Comparison of ENCODE assay signal across 19 cellular contexts in the genomic region with DNA sequence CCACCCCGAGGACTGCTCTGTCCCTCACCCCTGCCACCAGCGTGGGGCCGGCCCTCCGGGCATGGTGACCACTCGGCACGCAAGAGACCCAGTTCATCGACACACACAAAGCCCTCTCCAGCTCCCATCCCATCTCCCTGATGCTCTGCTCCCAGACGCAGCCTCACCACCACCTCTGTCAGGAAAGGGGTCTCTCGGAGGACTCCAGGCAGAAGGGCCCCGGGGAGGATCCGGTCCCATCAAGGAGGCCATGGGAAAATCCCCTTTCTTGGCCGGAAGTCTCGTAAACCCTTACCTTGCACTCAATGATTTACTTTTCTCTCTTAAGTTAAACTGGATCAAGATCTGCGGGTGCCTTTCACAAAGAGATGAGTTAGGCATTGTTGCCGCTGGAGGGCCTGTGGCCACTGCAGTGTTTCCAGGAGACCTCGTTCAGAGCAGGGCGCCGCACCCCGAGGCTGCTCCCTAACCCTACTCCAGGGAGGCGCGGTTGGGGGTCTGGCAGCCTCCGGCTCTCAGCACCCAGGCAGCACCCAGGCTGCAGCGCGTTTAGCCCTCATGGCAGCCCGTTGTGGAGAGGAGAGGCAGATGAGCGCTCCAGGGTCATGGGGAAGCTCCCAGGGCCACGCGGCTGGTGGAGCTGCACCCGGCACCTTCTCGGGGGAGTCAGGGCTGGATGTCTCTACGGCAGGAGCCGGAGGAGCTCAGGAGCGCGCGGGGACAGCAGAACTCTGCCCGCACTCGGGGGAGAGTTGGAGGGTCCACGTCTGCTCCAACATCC. TPM values are rescaled to one million over a fixed set of nuclear protein-coding genes. Genes with fewer than 3 reads are reported as not detected.
DNase-seq lines count a peak whose midpoint lies in the region; ATAC-seq, FAIRE-seq and TF ChIP-seq lines count a peak whose summit lies in the region.
"Had no signal": no experiment of that assay in that cellular context is flagged by ENCODE, and none has a peak within 500 bp of the region (broad histone marks: within the 10 kb centered on the region; RNA-seq: fewer than 3 reads in every experiment).

No MANE protein-coding gene starts in this region.

- 14% methylated on average over 37 of the region's 38 CpGs for WGBS in K562 (ENCODE audit: insufficient coverage, low coverage, missing lambda C conversion rate)
- 23 to 33% (median 29%) methylated on average over 38 of the region's 38 CpGs for WGBS in ovary, 3 donors

- in situ Hi-C loops in ACHN (cut with HindIII; ENCODE audit: low pct_ligation_motif_present, low pct_unique_long_range_greater_than_20kb, low sequenced_read_pairs), result no loop called here
- in situ Hi-C loops in K562 (cut with MboI), result no loop called here

- no peaks in the 10 kb centered on the region for H3K36me3 ChIP-seq in K562 (ENCODE audit: control insufficient read depth, insufficient read depth, low read length)
- no peaks in the 10 kb centered on the region for H3K36me3 ChIP-seq in lower lobe of right lung
- H3K36me3 ChIP-seq in ovary, result no peaks in the 10 kb centered on the region

- H3K4me1 ChIP-seq in K562 (replicated peaks in 1 of 2; ENCODE audit: control insufficient read depth in 2 of 2, insufficient read depth in 2 of 2, low read length in 2 of 2), result peaks cover 4 to 41% of the 10 kb centered on the region in 2 experiments; a peak in 4 of 5 replicates
- H3K4me1 ChIP-seq in lower lobe of right lung, result no peaks in the 10 kb centered on the region
- H3K4me1 ChIP-seq in ovary (ENCODE audit: insufficient read depth), result no peaks in the 10 kb centered on the region

- H3K4me2 ChIP-seq in K562 (ENCODE audit: insufficient read depth, low read length), result no peak overlapping the region
- H3K4me2 ChIP-seq: smooth muscle cell had no signal

- peak in 2 of 3 experiments; percentile 2 to 14; a peak in 1 of 6 replicates for TF ChIP-seq CTCF in K562 (IDR thresholded peaks at IDR 0.05 in 2 of 3, conservative IDR thresholded peaks at IDR 0.05 in 1 of 3; ENCODE audit: insufficient read depth in 2 of 3, low read depth in 1 of 3, low read length in 3 of 3)
- TF ChIP-seq CTCF in lower lobe of right lung (IDR thresholded peaks at IDR 0.05), result no peak
- no peak for TF ChIP-seq CTCF in ovary (IDR thresholded peaks at IDR 0.05)

- no peak for TF ChIP-seq EP300 in K562 (IDR thresholded peaks at IDR 0.05; ENCODE audit: low read length)
- TF ChIP-seq EP300 in ovary (IDR thresholded peaks at IDR 0.05), result no peak

- H3K27me3 ChIP-seq in K562 (ENCODE audit: control insufficient read depth in 2 of 2, insufficient read depth in 2 of 2, low read length in 2 of 2) (peaks cover 26 to 53% of the 10 kb centered on the region in 2 experiments), lower lobe of right lung (ENCODE audit: low read depth) (peaks cover 24% of the 10 kb centered on the region), ovary (no peaks in the 10 kb centered on the region)

- no peak for FAIRE-seq in H54 (lab: Jason Lieb, UNC)
- FAIRE-seq in K562 (lab: Jason Lieb, UNC), result no peak
- FAIRE-seq: colon had no signal

- H3K27ac ChIP-seq in K562 (ENCODE audit: extremely low read depth, low read depth, low read length) (no peak overlapping the region), lower lobe of right lung (no peak overlapping the region), ovary (no peak overlapping the region)

- no peaks in the 10 kb centered on the region for H3K79me2 ChIP-seq in K562 (ENCODE audit: control insufficient read depth, insufficient read depth, low read length)

- no peak overlapping the region for H2AFZ ChIP-seq in K562 (ENCODE audit: low read depth, low read length)

- BruUV-seq in K562 (replicated peaks; lab: Mats Ljungman, UMichigan), result no TSS peak

- POLR2A ChIA-PET in K562 (lab: Yijun Ruan, JAX), result interaction anchor here (0.6 kb wide), 1 partner anchor 14 kb away, joined by 3 read pairs; no protein-coding TSS in a partner anchor

- peak; percentile 59 for ATAC-seq in K562
- peak; percentile 20 to 37 for ATAC-seq in lower lobe of right lung
- no peak for ATAC-seq in Right ventricle myocardium superior (ENCODE audit: poor library complexity)
- ATAC-seq: activated T-cell treated with anti-CD3 and anti-CD28 coated beads, Interleukin-2, amount 50 U/mL, for 72 hours; mucosa of descending colon had no signal

- TF ChIP-seq RAD21 in K562 (CRISPR knock-in tag; conservative IDR thresholded peaks at IDR 0.05 in 1 of 2, IDR thresholded peaks at IDR 0.05 in 1 of 2), result no peak

- no peaks in the 10 kb centered on the region; the same call in 1 of the 2 replicates for H4K20me1 ChIP-seq in K562 (replicated peaks; ENCODE audit: control insufficient read depth, insufficient read depth, low read length)

- intact Hi-C loops in K562 (cut with micrococcal nuclease), result no loop called here
- intact Hi-C loops in lower lobe of right lung (cut with DNase I), result no loop called here
- intact Hi-C loops in Right ventricle myocardium superior (cut with DNase I), result no loop called here
- intact Hi-C loops in ovary (cut with DNase I), result loop anchor here in 1 of 4 donors (10.0 kb wide), 1 partner anchor 63 kb away; no protein-coding TSS in a partner anchor

- H3K9me3 ChIP-seq in K562 (replicated peaks; ENCODE audit: control insufficient read depth, insufficient read depth, low read depth, low read length) (no peaks in the 10 kb centered on the region), lower lobe of right lung (no peaks in the 10 kb centered on the region), ovary (no peaks in the 10 kb centered on the region)
- H3K9me3 ChIP-seq: mucosa of descending colon had no signal

- H3K9ac ChIP-seq in K562 (ENCODE audit: insufficient read depth in 1 of 2, low read depth in 2 of 2, low read length in 2 of 2), result peak overlapping the region in 1 of 2 experiments; percentile 52; a peak in 1 of 4 replicates

- DNase-seq in ACHN (peak; percentile 17), H54 (ENCODE audit: insufficient read length, low spot score) (peak; percentile 40), K562 (ENCODE audit: extremely low read depth in 1 of 4, low spot score in 3 of 4) (no peak), lower lobe of right lung (no peak), Right ventricle myocardium superior (no peak), ovary (no peak), DMS 273 treated with DMSO at 0.1 percent for 48 hours (lab: John Stamatoyannopoulos, UW) (no peak)
- DNase-seq in central memory CD4-positive, alpha-beta T cell, result no peak
- DNase-seq: activated CD4-positive, alpha-beta T cell treated with anti-CD3 and anti-CD28 coated beads, Interleukin-2, amount 50 U/mL, for 1 hour; activated T-cell treated with anti-CD3 and anti-CD28 coated beads, Interleukin-2, amount 50 U/mL, for 72 hours; C1 segment of cervical spinal cord; islet precursor cell; mucosa of descending colon; NCI-H774; stimulated activated naive CD4-positive, alpha-beta T cell treated with Interleukin-2 at 50 U/mL for 16 hours had no signal

- TF ChIP-seq POLR2A in H54 (IDR thresholded peaks at IDR 0.05; ENCODE audit: low read depth, low read length), result no peak
- TF ChIP-seq POLR2A in K562 (conservative IDR thresholded peaks at IDR 0.05), result no peak
- no peak for TF ChIP-seq POLR2A in ovary (IDR thresholded peaks at IDR 0.05)

- no peaks in the 10 kb centered on the region for H3K9me1 ChIP-seq in K562 (ENCODE audit: control insufficient read depth, insufficient read depth, low read length)

- CTCF ChIA-PET in K562 (lab: Yijun Ruan, JAX; ENCODE audit: low intra/inter-chr PET ratio), result no interaction called here

- H3K4me3 ChIP-seq in K562, result no peak overlapping the region
- H3K4me3 ChIP-seq in lower lobe of right lung, result no peak overlapping the region
- H3K4me3 ChIP-seq in ovary, result no peak overlapping the region
- H3K4me3 ChIP-seq: mucosa of descending colon, smooth muscle cell had no signal

RNA-seq across cellular contexts. Expression of gene C2CD4C, which starts 31.0 kb away (rescaled TPM):
- 0.25 and 0.49 TPM in 2 replicates for total RNA-seq in K562 (2011; cell fraction: chromatin; rRNA removed; ENCODE audit: low replicate concordance)
- total RNA-seq in K562 (2011; cell fraction: nucleolus; rRNA removed), result 0.13 and 0.67 TPM in 2 replicates
- 0.15 TPM in 2 replicates for total RNA-seq in K562 (2011; cell fraction: nucleoplasm; rRNA removed)
- total RNA-seq in K562 (2014; rRNA removed), result not detected in 2 replicates
- not detected in 2 replicates for total RNA-seq in K562 (2014; rRNA removed; fragmentation: Illumina TruSeq; extraction: Trizol)
- total RNA-seq in K562 (2015; rRNA removed; fragmentation: Illumina TruSeq; extraction: Trizol), result not detected in 2 replicates
- total RNA-seq in K562 (2021), result not detected in 2 replicates
- polyA plus RNA-seq in K562 (2011; rRNA removed), result 0.01 and 0.07 TPM in 2 replicates
- 0.04 and 0.10 TPM in 2 replicates for polyA plus RNA-seq in K562 (2011; cell fraction: cytosol; rRNA removed)
- 0.44 and 0.68 TPM in 2 replicates for polyA plus RNA-seq in K562 (2011; cell fraction: nucleus; rRNA removed)
- not detected in 2 replicates for polyA plus RNA-seq in K562 (2012)
- polyA plus RNA-seq in K562 (2014; fragmentation: Illumina TruSeq; extraction: Trizol), result not detected in 2 replicates
- polyA plus RNA-seq in K562 (2014; fragmentation: Nextera tagmentation; extraction: Ambion mirVana), result not detected
- 0.07 and 0.16 TPM in 2 replicates for polyA plus RNA-seq in K562 (2014; rRNA removed)
- not detected in 2 replicates for polyA minus RNA-seq in K562 (2011; rRNA and poly(A)+ RNA removed)
- polyA minus RNA-seq in K562 (2011; cell fraction: cytosol; rRNA and poly(A)+ RNA removed), result not detected in 2 replicates
- polyA minus RNA-seq in K562 (2011; cell fraction: nucleus; rRNA and poly(A)+ RNA removed), result 0.13 TPM in 1 of 2 replicates, not detected in the other
- 2.2 TPM for total RNA-seq in lower lobe of right lung
- 1.7 TPM for total RNA-seq in Right ventricle myocardium superior
- total RNA-seq in ovary, result 1 to 10 TPM in 2 of 7 donors, under 1 TPM in 3, not detected in 2; 0.24 to 2.3 (median 0.55) TPM
- under 1 TPM in 1 of 2 donors, not detected in 1; 0.12 TPM for polyA plus RNA-seq in ovary
- total RNA-seq: Daoy, RPMI7951 had no signal

RNA-seq across cellular contexts. Expression of gene MIER2, which starts 33.4 kb away (rescaled TPM):
- 96.1 and 210 TPM in 2 replicates for total RNA-seq in K562 (2011; cell fraction: chromatin; rRNA removed; ENCODE audit: low replicate concordance)
- 97.7 and 120 TPM in 2 replicates for total RNA-seq in K562 (2011; cell fraction: nucleolus; rRNA removed)
- total RNA-seq in K562 (2011; cell fraction: nucleoplasm; rRNA removed), result 88.2 and 108 TPM in 2 replicates
- total RNA-seq in K562 (2014; rRNA removed), result 18.0 and 23.8 TPM in 2 replicates
- 11.4 and 13.7 TPM in 2 replicates for total RNA-seq in K562 (2014; rRNA removed; fragmentation: Illumina TruSeq; extraction: Trizol)
- total RNA-seq in K562 (2015; rRNA removed; fragmentation: Illumina TruSeq; extraction: Trizol), result 15.2 and 15.6 TPM in 2 replicates
- 33.0 and 34.7 TPM in 2 replicates for total RNA-seq in K562 (2021)
- polyA plus RNA-seq in K562 (2011; rRNA removed), result 13.0 and 17.2 TPM in 2 replicates
- 15.0 and 27.6 TPM in 2 replicates for polyA plus RNA-seq in K562 (2011; cell fraction: cytosol; rRNA removed)
- polyA plus RNA-seq in K562 (2011; cell fraction: nucleus; rRNA removed), result 70.0 and 127 TPM in 2 replicates
- 22.7 and 32.9 TPM in 2 replicates for polyA plus RNA-seq in K562 (2012)
- 24.3 and 32.5 TPM in 2 replicates for polyA plus RNA-seq in K562 (2014; fragmentation: Illumina TruSeq; extraction: Trizol)
- under 1 TPM; 0.46 to 0.48 TPM for polyA plus RNA-seq in K562 (2014; fragmentation: Nextera tagmentation; extraction: Ambion mirVana)
- 20.5 and 32.9 TPM in 2 replicates for polyA plus RNA-seq in K562 (2014; rRNA removed)
- polyA minus RNA-seq in K562 (2011; rRNA and poly(A)+ RNA removed), result 39.5 and 48.7 TPM in 2 replicates
- 15.7 and 31.0 TPM in 2 replicates for polyA minus RNA-seq in K562 (2011; cell fraction: cytosol; rRNA and poly(A)+ RNA removed)
- polyA minus RNA-seq in K562 (2011; cell fraction: nucleus; rRNA and poly(A)+ RNA removed), result 37.3 and 44.9 TPM in 2 replicates
- 39.4 TPM for total RNA-seq in lower lobe of right lung
- 18.3 TPM for total RNA-seq in Right ventricle myocardium superior
- total RNA-seq in ovary, result 10 to 100 TPM in 6 of 7 donors, 1 to 10 TPM in 1; 9.8 to 29.6 (median 22.8) TPM
- 10 to 100 TPM; 13.3 to 15.0 TPM for polyA plus RNA-seq in ovary

Comparison
In these comparisons a context has a peak if more than half of its experiments do, and no peak if none do; other contexts are left out.
1. DNase-seq: peak in ACHN (single experiment) and H54 (single experiment); none in K562 (0 of 4), lower lobe of right lung (single experiment), Right ventricle myocardium superior (single experiment), ovary (0 of 5), DMS 273 treated with DMSO at 0.1 percent for 48 hours (single experiment) and central memory CD4-positive, alpha-beta T cell (single experiment).
2. CTCF ChIP-seq: peak in K562 (2 of 3); none in lower lobe of right lung (single experiment) and ovary (0 of 3).